ENCODE assay signal across 28 cellular contexts in the genomic region with DNA sequence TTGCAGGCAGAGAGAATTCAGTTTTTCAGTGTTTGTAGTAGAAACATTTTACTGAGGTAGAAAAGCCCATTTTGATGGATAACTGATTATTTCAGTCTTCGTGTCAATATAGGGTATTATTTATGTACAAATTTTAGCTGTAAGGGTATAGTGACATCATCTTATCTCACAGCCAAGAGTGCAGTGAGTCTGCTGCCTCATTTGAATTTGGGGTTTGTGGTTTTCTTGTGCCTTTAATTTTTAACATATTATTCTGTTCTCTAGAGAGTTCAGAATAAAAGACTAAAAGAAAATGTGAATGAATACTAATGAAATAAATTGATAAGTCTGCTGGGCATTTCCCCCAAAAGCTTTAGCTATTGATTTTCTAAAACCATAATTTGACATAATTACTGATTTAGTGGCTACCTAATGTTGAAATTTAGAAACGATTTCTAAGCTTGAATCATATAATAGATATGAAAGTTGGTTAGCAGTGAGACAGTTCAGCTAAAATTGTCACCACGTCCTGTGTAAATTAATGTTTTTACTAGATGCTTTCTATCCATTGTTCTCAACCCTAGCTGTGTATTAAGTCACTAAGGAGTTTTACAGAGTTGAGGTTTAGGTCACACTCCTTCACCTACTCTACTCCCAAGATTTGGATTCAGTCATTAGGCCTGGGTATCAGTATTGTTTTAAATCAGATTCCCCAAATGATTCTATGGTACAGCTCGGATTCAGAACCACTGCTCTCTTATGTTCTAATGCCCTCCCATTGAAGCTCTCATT.
"Had no signal": no experiment of that assay in that cellular context is flagged by ENCODE, and none has a peak within 500 bp of the region (broad histone marks: within the 10 kb centered on the region; RNA-seq: fewer than 3 reads in every experiment).

No MANE protein-coding gene starts in this region.

- H3K27me3 Mint-ChIP-seq: naive B cell; natural killer cell treated with Interleukin-12 subunit alpha and Interleukin-12 subunit beta and Interleukin-15 and Interleukin-18, amount 100 ng/mL, for 72 hours; progenitor cell of endocrine pancreas; stimulated activated memory B cell treated with anti-CD40 and anti-IgM and Interleukin-4, amounts not matched to agents 10 μg/mL and 1 μg/mL and 100 μg/mL, for 72 hours; stimulated activated naive CD8-positive, alpha-beta T cell treated with anti-CD3 and anti-CD28 coated beads, Interleukin-15, Interleukin-2, amounts not matched to agents 100 ng/mL and 50 ng/mL, for 24 hours had no signal

- H3K36me3 Mint-ChIP-seq: natural killer cell treated with Interleukin-12 subunit alpha and Interleukin-12 subunit beta and Interleukin-15 and Interleukin-18, amount 100 ng/mL, for 72 hours had no signal

- ATAC-seq: foreskin keratinocyte; gastroesophageal sphincter; heart left ventricle; left cardiac atrium; left lung; mucosa of descending colon; natural killer cell treated with Interleukin-12 subunit alpha and Interleukin-12 subunit beta and Interleukin-15 and Interleukin-18, amount 100 ng/mL, for 72 hours; pancreas; sciatic nerve; stimulated activated memory B cell treated with anti-CD40 and anti-IgM and Interleukin-4, amounts not matched to agents 10 μg/mL and 1 μg/mL and 100 μg/mL, for 72 hours had no signal

- H3K4me1 ChIP-seq: esophagus muscularis mucosa, foreskin keratinocyte, gastroesophageal sphincter, heart left ventricle, left lung, pancreas, suprapubic skin, transverse colon had no signal

- H3K4me1 Mint-ChIP-seq: mesothelial cell of epicardium; neural crest cell; stimulated activated memory B cell treated with anti-CD40 and anti-IgM and Interleukin-4, amounts not matched to agents 10 μg/mL and 1 μg/mL and 100 μg/mL, for 72 hours had no signal

- H2AFZ ChIP-seq: hepatocyte had no signal

- H3K9me3 ChIP-seq: esophagus muscularis mucosa, gastroesophageal sphincter, heart left ventricle, left lung, mucosa of descending colon, neutrophil, pancreas, suprapubic skin, transverse colon had no signal

- DNase-seq: effector memory CD4-positive, alpha-beta T cell; foreskin keratinocyte; heart left ventricle; kidney; left cardiac atrium; left lung; mesenchymal stem cell; mucosa of descending colon; naive B cell; pancreas; stimulated activated CD4-positive, alpha-beta T cell treated with anti-CD3 and anti-CD28 coated beads, Interleukin-12 subunit alpha, Interleukin-12 subunit beta, amount 100 ng/mL, for 4 hours; stimulated activated CD4-positive, alpha-beta T cell treated with anti-CD3 and anti-CD28 coated beads, Interleukin-1b, Interleukin-23, amount 100 ng/mL, for 48 hours; stimulated activated CD4-positive, alpha-beta T cell treated with anti-CD3 and anti-CD28 coated beads, Interleukin-4, amount 100 ng/mL, for 1 hour; transverse colon had no signal

- H3K27ac Mint-ChIP-seq: mesothelial cell of epicardium; natural killer cell treated with Interleukin-12 subunit alpha and Interleukin-12 subunit beta and Interleukin-15 and Interleukin-18, amount 100 ng/mL, for 72 hours; progenitor cell of endocrine pancreas; stimulated activated memory B cell treated with anti-CD40 and anti-IgM and Interleukin-4, amounts not matched to agents 10 μg/mL and 1 μg/mL and 100 μg/mL, for 72 hours; stimulated activated naive CD8-positive, alpha-beta T cell treated with anti-CD3 and anti-CD28 coated beads, Interleukin-15, Interleukin-2, amounts not matched to agents 100 ng/mL and 50 ng/mL, for 24 hours had no signal

- FAIRE-seq: endothelial cell of umbilical vein, kidney, pancreas had no signal

- H3K9me3 Mint-ChIP-seq: naive B cell; natural killer cell treated with Interleukin-12 subunit alpha and Interleukin-12 subunit beta and Interleukin-15 and Interleukin-18, amount 100 ng/mL, for 72 hours; neural crest cell; stimulated activated memory B cell treated with anti-CD40 and anti-IgM and Interleukin-4, amounts not matched to agents 10 μg/mL and 1 μg/mL and 100 μg/mL, for 72 hours; stimulated activated naive CD8-positive, alpha-beta T cell treated with anti-CD3 and anti-CD28 coated beads, Interleukin-15, Interleukin-2, amounts not matched to agents 100 ng/mL and 50 ng/mL, for 24 hours had no signal

- H3K79me2 ChIP-seq: hepatocyte had no signal

- H3K4me3 ChIP-seq: esophagus muscularis mucosa, gastroesophageal sphincter, heart left ventricle, hepatocyte, left lung, mucosa of descending colon, pancreas, smooth muscle cell, suprapubic skin, transverse colon had no signal

- H3K4me2 ChIP-seq: hepatocyte, smooth muscle cell had no signal

- H3K27ac ChIP-seq: esophagus muscularis mucosa, foreskin keratinocyte, gastroesophageal sphincter, heart left ventricle, hepatocyte, left lung, neutrophil, pancreas, suprapubic skin, transverse colon had no signal

- H3K4me3 Mint-ChIP-seq: mesothelial cell of epicardium; naive B cell; natural killer cell treated with Interleukin-12 subunit alpha and Interleukin-12 subunit beta and Interleukin-15 and Interleukin-18, amount 100 ng/mL, for 72 hours; neural crest cell; stimulated activated memory B cell treated with anti-CD40 and anti-IgM and Interleukin-4, amounts not matched to agents 10 μg/mL and 1 μg/mL and 100 μg/mL, for 72 hours; stimulated activated naive CD8-positive, alpha-beta T cell treated with anti-CD3 and anti-CD28 coated beads, Interleukin-15, Interleukin-2, amounts not matched to agents 100 ng/mL and 50 ng/mL, for 24 hours had no signal

- H3K27me3 ChIP-seq: esophagus muscularis mucosa, foreskin keratinocyte, gastroesophageal sphincter, heart left ventricle, hepatocyte, left lung, neutrophil, pancreas, suprapubic skin, transverse colon had no signal
